8 cellular contexts compared by ENCODE assay signal in genomic region chr20:62887147-62887859, GRCh38. TPM values are rescaled to one million over a fixed set of nuclear protein-coding genes. Genes with fewer than 3 reads are reported as not detected.
DNase-seq lines count a peak whose midpoint lies in the region; ATAC-seq and TF ChIP-seq lines count a peak whose summit lies in the region.

No MANE protein-coding gene starts in this region.

- no peak overlapping the region for H3K23ac ChIP-seq in trophoblast cell (ENCODE audit: low read length)

- H3K4me2 ChIP-seq in trophoblast cell (ENCODE audit: low read length): no peak overlapping the region

- 47% methylated on average over 13 of the region's 13 CpGs for WGBS in esophagus muscularis mucosa
- WGBS in trophoblast cell (ENCODE audit: extremely low coverage, insufficient coverage, insufficient read length): no CpG with 5 or more reads among the region's 13 CpGs

- H4K12ac ChIP-seq in trophoblast cell (ENCODE audit: low read depth, low read length): no peak overlapping the region

- intact Hi-C loops in A673 (cut with micrococcal nuclease; ENCODE audit: unreplicated experiment): no loop called here
- intact Hi-C loops in esophagus muscularis mucosa (cut with DNase I): no loop called here

- TF ChIP-seq POLR2A in esophagus muscularis mucosa (IDR thresholded peaks at IDR 0.05; ENCODE audit: low read depth): no peak

- H2BK12ac ChIP-seq in trophoblast cell (ENCODE audit: low read length): no peak overlapping the region

- H2BK120ac ChIP-seq in trophoblast cell (ENCODE audit: insufficient read depth, low read length, poor library complexity): no peak overlapping the region

- H3K27ac ChIP-seq in A673 (ENCODE audit: low read depth, low read length, poor library complexity, severe bottlenecking) (peak overlapping the region; percentile 66), esophagus muscularis mucosa (replicated peaks in 1 of 4) (peak overlapping the region in 3 of 4 donors; percentile 28 to 65 (median 47)), trophoblast cell (ENCODE audit: low read depth, low read length) (no peak overlapping the region)

- no peak for TF ChIP-seq EP300 in esophagus muscularis mucosa (IDR thresholded peaks at IDR 0.05)

- H4K91ac ChIP-seq in trophoblast cell (ENCODE audit: low read depth, low read length): no peak overlapping the region

- BruUV-seq in A673 (replicated peaks; lab: Mats Ljungman, UMichigan): no TSS peak

- ATAC-seq in SK-N-SH treated with all-trans-retinoic acid at 6 μM for 48 hours (peak; percentile 93), HG03108 (IDR thresholded peaks at IDR 0.05; ENCODE audit: unreplicated experiment) (no peak)

- no peak for TF ChIP-seq CTCF in A673 (conservative IDR thresholded peaks at IDR 0.05; ENCODE audit: low read depth, low read length)
- TF ChIP-seq CTCF in esophagus muscularis mucosa (IDR thresholded peaks at IDR 0.05): no peak

- POLR2A ChIA-PET in A673 (lab: Charles Lee; ENCODE audit: low non-redundant PET): no interaction called here

- DNase-seq in A673 (ENCODE audit: low spot score) (peak; percentile 91), HS-27A (ENCODE audit: low read depth) (peak; percentile 54), esophagus muscularis mucosa (ENCODE audit: extremely low spot score) (no peak), skeletal muscle cell (ENCODE audit: low read depth) (peak; percentile 84), globus pallidus (ENCODE audit: low spot score) (no peak), trophoblast cell (no peak)

- CTCF ChIA-PET in A673 (lab: Charles Lee): interaction anchor here (0.9 kb wide), 1 partner anchor 12 kb away, joined by 3 read pairs; no protein-coding TSS in a partner anchor

- H4K8ac ChIP-seq in trophoblast cell (ENCODE audit: low read depth, low read length): no peak overlapping the region

- no peaks in the 10 kb centered on the region for H3K79me2 ChIP-seq in trophoblast cell (ENCODE audit: control insufficient read depth, insufficient read depth, low read length, poor library complexity)

- peaks cover 54% of the 10 kb centered on the region for H3K36me3 ChIP-seq in A673 (ENCODE audit: insufficient read depth, low read length, poor library complexity, severe bottlenecking)
- peaks cover 42 to 65% (median 59%) of the 10 kb centered on the region in 4 donors for H3K36me3 ChIP-seq in esophagus muscularis mucosa
- H3K36me3 ChIP-seq in trophoblast cell (ENCODE audit: control insufficient read depth in 1 of 2, insufficient read depth in 2 of 2, low read length in 2 of 2): peaks cover 56 to 68% of the 10 kb centered on the region in 2 experiments

- no peaks in the 10 kb centered on the region for H3K79me1 ChIP-seq in trophoblast cell (ENCODE audit: low read length)

- H3K4me3 ChIP-seq in A673 (ENCODE audit: low read depth, low read length, poor library complexity, severe bottlenecking) (no peak overlapping the region), esophagus muscularis mucosa (no peak overlapping the region), skeletal muscle cell (ENCODE audit: low read depth, low read length) (no peak overlapping the region), trophoblast cell (ENCODE audit: low read depth, low read length) (no peak overlapping the region)

- no peak overlapping the region for H3K14ac ChIP-seq in trophoblast cell (ENCODE audit: low read length)

- H2BK5ac ChIP-seq in trophoblast cell (ENCODE audit: low read depth, low read length, poor library complexity): no peak overlapping the region

- H3K18ac ChIP-seq in trophoblast cell (ENCODE audit: low read length): no peak overlapping the region

- no peaks in the 10 kb centered on the region for H3K9me3 ChIP-seq in A673 (ENCODE audit: low read depth, low read length, poor library complexity, severe bottlenecking)
- no peaks in the 10 kb centered on the region for H3K9me3 ChIP-seq in esophagus muscularis mucosa
- H3K9me3 ChIP-seq in trophoblast cell (ENCODE audit: insufficient read depth, low read depth, low read length): no peaks in the 10 kb centered on the region

- peaks cover 31% of the 10 kb centered on the region for H3K4me1 ChIP-seq in A673 (ENCODE audit: insufficient read depth, low read length, poor library complexity, severe bottlenecking)
- H3K4me1 ChIP-seq in esophagus muscularis mucosa: peaks cover 3 to 14% (median 14%) of the 10 kb centered on the region in 4 donors
- H3K4me1 ChIP-seq in trophoblast cell (ENCODE audit: control insufficient read depth in 1 of 2, insufficient read depth in 2 of 2, low read length in 2 of 2): no peaks in the 10 kb centered on the region

- H2AK5ac ChIP-seq in trophoblast cell (ENCODE audit: low read length): no peak overlapping the region

- H2AFZ ChIP-seq in trophoblast cell (ENCODE audit: insufficient read depth, low read length, poor library complexity): no peak overlapping the region

- no peaks in the 10 kb centered on the region for H3K27me3 ChIP-seq in A673 (replicated peaks; ENCODE audit: insufficient read depth, low read depth, low read length, poor library complexity)
- no peaks in the 10 kb centered on the region for H3K27me3 ChIP-seq in esophagus muscularis mucosa
- no peaks in the 10 kb centered on the region for H3K27me3 ChIP-seq in trophoblast cell (ENCODE audit: insufficient read depth, low read length)

- no peak overlapping the region for H3K9ac ChIP-seq in trophoblast cell (ENCODE audit: low read length)

- H3K4ac ChIP-seq in trophoblast cell (ENCODE audit: low read depth, low read length): no peak overlapping the region

TF ChIP-seq in SK-N-SH treated with all-trans-retinoic acid at 6 μM for 48 hours, 23 proteins besides CTCF, POLR2A, EP300 and RAD21:
- TF ChIP-seq ZFP3 (CRISPR knock-in tag; IDR thresholded peaks at IDR 0.05) (0 out of 2 replicates have a peak, but pooled peaks have one; percentile 45), ESRRG (CRISPR knock-in tag; IDR thresholded peaks at IDR 0.05) (no peak)

RNA-seq across cellular contexts. Expression of gene TCFL5, which starts 25.7 kb away (rescaled TPM):
- total RNA-seq in A673 (2021): 13.9 and 16.1 TPM in 2 replicates
- total RNA-seq in esophagus muscularis mucosa: 10 to 100 TPM; 12.3 to 29.7 (median 18.8) TPM
- polyA plus RNA-seq in trophoblast cell (2013): 4.6 and 5.0 TPM in 2 replicates

RNA-seq across cellular contexts. Expression of gene DIDO1, which starts 39.0 kb away (rescaled TPM):
- 61.7 and 64.4 TPM in 2 replicates for total RNA-seq in A673 (2021)
- 10 to 100 TPM; 48.9 to 61.6 (median 55.7) TPM for total RNA-seq in esophagus muscularis mucosa
- polyA plus RNA-seq in trophoblast cell (2013): 31.7 and 32.7 TPM in 2 replicates

RNA-seq across cellular contexts. Expression of gene GID8, which starts 50.6 kb away (rescaled TPM):
- 40.2 and 42.0 TPM in 2 replicates for total RNA-seq in A673 (2021)
- 10 to 100 TPM; 22.4 to 30.1 (median 25.6) TPM for total RNA-seq in esophagus muscularis mucosa
- polyA plus RNA-seq in trophoblast cell (2013): 37.2 and 37.5 TPM in 2 replicates

Comparison
In these comparisons a context has a peak if more than half of its experiments do, and no peak if none do; other contexts are left out.
1. DNase-seq: peak in A673 (single experiment), HS-27A (single experiment) and skeletal muscle cell (single experiment); none in esophagus muscularis mucosa (single experiment), globus pallidus (single experiment) and trophoblast cell (0 of 2).